Comparison of ENCODE assay signal across 17 cellular contexts in genomic region chr6:15493437-15494168, GRCh38.
DNase-seq lines count a peak whose midpoint lies in the region; ATAC-seq and TF ChIP-seq lines count a peak whose summit lies in the region.
"Had no signal": no experiment of that assay in that cellular context is flagged by ENCODE, and none has a peak within 500 bp of the region (broad histone marks: within the 10 kb centered on the region; RNA-seq: fewer than 3 reads in every experiment).

No MANE protein-coding gene starts in this region.

- H3K9ac ChIP-seq in mesendoderm (ENCODE audit: low read length): peak overlapping the region; percentile 50
- H3K9ac ChIP-seq: parathyroid adenoma had no signal

- no peak overlapping the region for H2BK120ac ChIP-seq in mesendoderm (ENCODE audit: low read depth, low read length)

- H3K4me1 Mint-ChIP-seq in dendritic cell treated with granulocyte-macrophage colony-stimulating factor and Interleukin-4, amounts not matched to agents 40 ng/mL and 50 ng/mL, for 4 days (ENCODE audit: low read depth): peaks cover 61% of the 10 kb centered on the region

- peak overlapping the region; percentile 38 for H2AK5ac ChIP-seq in mesendoderm (ENCODE audit: low read length)

- DNase-seq in GM03348 (ENCODE audit: low spot score): peak; percentile 41
- DNase-seq in M059J (ENCODE audit: low read depth): peak; percentile 68
- DNase-seq in mesendoderm: peak; percentile 56
- no peak for DNase-seq in MG63
- no peak for DNase-seq in body of pancreas
- DNase-seq: C1 segment of cervical spinal cord, cerebellar nuclear complex, DMS53, left lung, NCI-H1694 treated with DMSO at 0.1 percent for 48 hours, NCI-H526 had no signal

- no peak overlapping the region for H3K4me3 Mint-ChIP-seq in dendritic cell treated with granulocyte-macrophage colony-stimulating factor and Interleukin-4, amounts not matched to agents 40 ng/mL and 50 ng/mL, for 4 days
- H3K4me3 Mint-ChIP-seq: stimulated activated naive CD8-positive, alpha-beta T cell treated with anti-CD3 and anti-CD28 coated beads, Interleukin-15, Interleukin-2, amounts not matched to agents 100 ng/mL and 50 ng/mL, for 24 hours had no signal

- intact Hi-C loops in dendritic cell treated with granulocyte-macrophage colony-stimulating factor and Interleukin-4, amounts not matched to agents 40 ng/mL and 50 ng/mL, for 4 days (cut with micrococcal nuclease): loop anchor here (5.0 kb wide), 2 partner anchors 129 to 241 kb away; no protein-coding TSS in a partner anchor
- intact Hi-C loops in body of pancreas (cut with DNase I): loop anchor here (10.0 kb wide), 1 partner anchor 1279 kb away; no protein-coding TSS in a partner anchor

- peaks cover 92% of the 10 kb centered on the region for H3K36me3 Mint-ChIP-seq in dendritic cell treated with granulocyte-macrophage colony-stimulating factor and Interleukin-4, amounts not matched to agents 40 ng/mL and 50 ng/mL, for 4 days (ENCODE audit: low read depth)

- no CpG with 5 or more reads among the region's 9 CpGs for WGBS in mesendoderm (ENCODE audit: extremely low coverage, insufficient coverage, low lambda C conversion rate)
- WGBS in body of pancreas, 2 donors: 88 to 90% methylated on average over 9 of the region's 9 CpGs

- H3K79me2 ChIP-seq in mesendoderm (ENCODE audit: control insufficient read depth, insufficient read depth, low read length): peaks cover 9% of the 10 kb centered on the region

- ATAC-seq in GM18858 (IDR thresholded peaks at IDR 0.05; ENCODE audit: unreplicated experiment) (no peak), body of pancreas (no peak)
- ATAC-seq: activated CD4-positive, CD25-positive, alpha-beta regulatory T cell treated with anti-CD3 and anti-CD28 coated beads, Interleukin-2, amount 50 U/mL, for 24 hours; left lung had no signal

- no peak overlapping the region for H4K8ac ChIP-seq in mesendoderm (ENCODE audit: low read depth, low read length)

- H3K4me3 ChIP-seq in mesendoderm (ENCODE audit: low read length) (no peak overlapping the region), MG63 (no peak overlapping the region), body of pancreas (no peak overlapping the region)
- H3K4me3 ChIP-seq: left lung, smooth muscle cell had no signal

- H2BK5ac ChIP-seq in mesendoderm (ENCODE audit: low read length): peak overlapping the region; percentile 35

- peaks cover 15% of the 10 kb centered on the region for H3K79me1 ChIP-seq in mesendoderm (ENCODE audit: low read length)

- peak overlapping the region; percentile 13 for H3K18ac ChIP-seq in mesendoderm (ENCODE audit: low read length)

- no peak overlapping the region for H2BK15ac ChIP-seq in mesendoderm (replicated peaks; ENCODE audit: low read depth)

- TF ChIP-seq POLR2A in body of pancreas (IDR thresholded peaks at IDR 0.05): no peak

- H3K9me3 Mint-ChIP-seq in dendritic cell treated with granulocyte-macrophage colony-stimulating factor and Interleukin-4, amounts not matched to agents 40 ng/mL and 50 ng/mL, for 4 days: no peaks in the 10 kb centered on the region
- H3K9me3 Mint-ChIP-seq: stimulated activated naive CD8-positive, alpha-beta T cell treated with anti-CD3 and anti-CD28 coated beads, Interleukin-15, Interleukin-2, amounts not matched to agents 100 ng/mL and 50 ng/mL, for 24 hours had no signal

- no peaks in the 10 kb centered on the region for H3K27me3 Mint-ChIP-seq in dendritic cell treated with granulocyte-macrophage colony-stimulating factor and Interleukin-4, amounts not matched to agents 40 ng/mL and 50 ng/mL, for 4 days
- H3K27me3 Mint-ChIP-seq: stimulated activated naive CD8-positive, alpha-beta T cell treated with anti-CD3 and anti-CD28 coated beads, Interleukin-15, Interleukin-2, amounts not matched to agents 100 ng/mL and 50 ng/mL, for 24 hours had no signal

- H3K4me2 ChIP-seq in mesendoderm (ENCODE audit: low read length): no peak overlapping the region
- H3K4me2 ChIP-seq: smooth muscle cell had no signal

- H3K4me1 ChIP-seq in mesendoderm (ENCODE audit: control insufficient read depth, low read depth, low read length) (peaks cover 11% of the 10 kb centered on the region), body of pancreas (no peaks in the 10 kb centered on the region)
- H3K4me1 ChIP-seq: parathyroid adenoma had no signal

- H3K27me3 ChIP-seq in mesendoderm (ENCODE audit: insufficient read depth, low read length, poor library complexity): no peaks in the 10 kb centered on the region
- no peaks in the 10 kb centered on the region for H3K27me3 ChIP-seq in MG63
- H3K27me3 ChIP-seq in body of pancreas: no peaks in the 10 kb centered on the region
- H3K27me3 ChIP-seq: left lung had no signal

- H3K56ac ChIP-seq in mesendoderm (ENCODE audit: low read length): peak overlapping the region; percentile 29

- no peak overlapping the region for H3K23ac ChIP-seq in mesendoderm (ENCODE audit: low read length)

- H4K5ac ChIP-seq in mesendoderm (ENCODE audit: low read length): no peak overlapping the region

- peak overlapping the region; percentile 38 for H3K27ac ChIP-seq in mesendoderm (ENCODE audit: low read depth, low read length)
- H3K27ac ChIP-seq in body of pancreas: no peak overlapping the region
- H3K27ac ChIP-seq: left lung, parathyroid adenoma had no signal

- H3K27ac Mint-ChIP-seq in dendritic cell treated with granulocyte-macrophage colony-stimulating factor and Interleukin-4, amounts not matched to agents 40 ng/mL and 50 ng/mL, for 4 days: peak overlapping the region; percentile 15

- no peak overlapping the region for H3K4ac ChIP-seq in mesendoderm (ENCODE audit: low read depth, low read length)

- H3K9me3 ChIP-seq in MG63 (no peaks in the 10 kb centered on the region), body of pancreas (no peaks in the 10 kb centered on the region)
- H3K9me3 ChIP-seq: left lung had no signal

- TF ChIP-seq CTCF in body of pancreas (IDR thresholded peaks at IDR 0.05): no peak

- H3K36me3 ChIP-seq in mesendoderm (ENCODE audit: control insufficient read depth, insufficient read depth, low read length) (peaks cover 5% of the 10 kb centered on the region), MG63 (no peaks in the 10 kb centered on the region), body of pancreas (replicated peaks in 1 of 2; ENCODE audit: insufficient read depth in 1 of 2, low read depth in 2 of 2) (no peaks in the 10 kb centered on the region)

Comparison
In these comparisons a context has a peak if more than half of its experiments do, and no peak if none do; other contexts are left out.
1. DNase-seq: peak in GM03348 (single experiment), M059J (single experiment) and mesendoderm (single experiment); none in MG63 (single experiment) and body of pancreas (0 of 4).